Comparison of ENCODE assay signal across 18 cellular contexts in the genomic region with DNA sequence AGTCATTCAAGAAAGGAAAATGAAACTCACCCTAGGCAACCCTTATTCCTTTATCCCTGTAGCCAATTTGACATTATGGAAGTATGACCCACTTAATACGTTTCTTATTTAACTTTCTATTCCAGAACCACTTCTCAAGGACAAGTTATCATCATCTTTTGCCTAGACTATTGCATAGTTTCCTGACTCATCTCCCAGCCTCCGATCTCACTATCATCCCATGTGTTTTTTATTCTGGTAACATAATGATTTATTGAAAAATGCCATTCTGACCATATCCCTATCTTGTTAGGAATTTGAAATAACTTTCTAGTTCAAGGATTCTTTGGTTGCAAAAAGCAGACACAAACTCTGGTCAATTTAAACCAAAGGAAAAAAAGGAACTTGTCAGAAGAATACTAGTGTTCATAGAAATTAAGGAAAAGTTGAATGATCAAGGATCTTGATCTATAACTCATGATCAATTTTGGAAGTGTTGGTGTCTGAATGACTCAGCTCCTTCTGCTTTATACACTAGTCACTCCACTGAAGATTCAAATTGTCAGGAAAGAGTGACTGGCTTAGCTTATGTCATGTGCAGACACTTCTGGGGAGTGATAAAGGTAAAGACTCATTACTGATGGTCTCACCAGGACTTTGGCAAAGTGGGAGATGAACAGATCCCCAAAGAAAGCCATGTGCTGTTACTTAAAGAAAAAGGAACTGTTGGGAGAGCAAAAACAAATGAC. TPM values are rescaled to one million over a fixed set of nuclear protein-coding genes. Genes with fewer than 3 reads are reported as not detected.
"Had no signal": no experiment of that assay in that cellular context is flagged by ENCODE, and none has a peak within 500 bp of the region (broad histone marks: within the 10 kb centered on the region; RNA-seq: fewer than 3 reads in every experiment).

No MANE protein-coding gene starts in this region.

- H3K4me1 ChIP-seq: colonic mucosa, heart right ventricle, psoas muscle, upper lobe of left lung had no signal

- FAIRE-seq: frontal cortex, keratinocyte had no signal

- H3K27ac ChIP-seq: colonic mucosa, epithelial cell of prostate, heart right ventricle, psoas muscle, upper lobe of left lung, WERI-Rb-1 had no signal

- DNase-seq: activated CD4-positive, alpha-beta memory T cell treated with anti-CD3 and anti-CD28 coated beads, Interleukin-2, amount 10 ng/mL, durations not matched to agents 7 days and 5 days; activated CD4-positive, alpha-beta T cell treated with anti-CD3 and anti-CD28 coated beads for 36 hours; activated naive CD8-positive, alpha-beta T cell treated with anti-CD3 and anti-CD28 coated beads, Interleukin-2, amount 10 ng/mL, durations not matched to agents 7 days and 5 days; activated T-cell treated with anti-CD3 and anti-CD28 coated beads, Interleukin-2, amount 50 U/mL, for 72 hours; colonic mucosa; effector CD8-positive, alpha-beta T cell; heart right ventricle; left ventricle myocardium superior; mesendoderm; psoas muscle; stimulated activated naive CD4-positive, alpha-beta T cell treated with Interleukin-2 at 50 U/mL for 16 hours; upper lobe of left lung; WERI-Rb-1 had no signal

- H3K36me3 ChIP-seq: colonic mucosa, heart right ventricle, upper lobe of left lung, WERI-Rb-1 had no signal

- H3K27me3 ChIP-seq: colonic mucosa, heart right ventricle, upper lobe of left lung had no signal

- H3K9me3 ChIP-seq: colonic mucosa, heart right ventricle, psoas muscle, upper lobe of left lung had no signal

- H3K4me3 ChIP-seq: colonic mucosa, heart right ventricle, psoas muscle, upper lobe of left lung had no signal

- ATAC-seq: activated CD4-positive, alpha-beta T cell treated with anti-CD3 and anti-CD28 coated beads for 36 hours; activated T-cell treated with anti-CD3 and anti-CD28 coated beads, Interleukin-2, amount 50 U/mL, for 72 hours; heart right ventricle; left ventricle myocardium superior; psoas muscle; sciatic nerve had no signal

RNA-seq across cellular contexts. Expression of gene TINAG, which starts 8.5 kb away (rescaled TPM):
- total RNA-seq: activated CD4-positive, alpha-beta memory T cell treated with anti-CD3 and anti-CD28 coated beads, Interleukin-2, amount 10 ng/mL, durations not matched to agents 7 days and 5 days; activated CD4-positive, alpha-beta T cell treated with anti-CD3 and anti-CD28 coated beads for 36 hours; activated naive CD8-positive, alpha-beta T cell treated with anti-CD3 and anti-CD28 coated beads, Interleukin-2, amount 10 ng/mL, durations not matched to agents 7 days and 5 days; activated T-cell treated with anti-CD3 and anti-CD28 coated beads, Interleukin-2, amount 50 U/mL, for 72 hours; omental fat pad; upper lobe of left lung had no signal
- polyA plus RNA-seq: keratinocyte had no signal
